Comparison of ENCODE assay signal across 7 cellular contexts in the genomic region with DNA sequence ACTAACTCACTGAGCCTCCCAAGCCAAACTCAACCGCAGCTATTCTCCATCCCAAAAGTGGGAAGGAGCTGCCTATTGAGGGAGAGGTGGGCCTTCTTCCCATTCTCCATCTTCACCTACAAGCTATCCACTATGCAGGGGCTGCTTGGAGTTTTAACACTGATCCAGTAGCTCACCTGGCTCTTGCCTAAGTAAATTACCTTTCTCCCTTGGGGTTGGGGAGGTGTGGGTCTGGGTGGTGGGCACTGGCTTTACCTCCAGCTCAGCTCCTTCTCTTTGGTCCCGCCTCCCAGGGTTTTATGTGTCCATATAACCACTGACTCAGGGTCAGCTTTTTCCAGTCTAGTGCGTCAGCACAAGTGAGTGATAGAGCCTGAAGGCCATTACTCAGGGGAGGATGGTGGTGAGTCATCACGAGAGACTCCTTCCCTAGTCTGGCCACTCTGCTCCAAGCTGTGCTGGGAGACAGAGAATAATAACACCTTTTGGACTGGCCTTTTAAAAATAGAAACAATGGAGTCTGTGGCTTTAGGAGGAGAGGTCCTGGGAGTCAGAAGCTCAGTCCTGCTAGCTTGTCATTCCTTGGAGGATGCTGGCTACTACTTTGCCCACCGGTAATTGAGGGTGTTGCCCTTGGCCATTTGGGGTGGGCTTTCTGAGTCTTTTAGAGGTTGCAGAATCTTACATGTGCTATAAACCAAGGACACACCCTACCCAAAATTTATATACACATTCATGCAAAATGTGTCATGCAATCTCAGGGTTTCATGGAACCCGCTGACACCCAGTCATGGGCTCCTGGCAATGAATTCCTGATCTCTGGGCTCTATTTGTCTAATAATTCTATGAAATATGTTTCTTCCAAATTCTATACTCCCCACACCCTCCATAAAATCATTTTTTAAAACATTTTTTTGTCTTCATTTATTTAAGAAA. TPM values are rescaled to one million over a fixed set of nuclear protein-coding genes. Genes with fewer than 3 reads are reported as not detected.
DNase-seq lines count a peak whose midpoint lies in the region; TF ChIP-seq lines count a peak whose summit lies in the region.

No MANE protein-coding gene starts in this region.

- H3K36me3 ChIP-seq in WERI-Rb-1 (no peaks in the 10 kb centered on the region), suprapubic skin (no peaks in the 10 kb centered on the region)

- peaks cover 6% of the 10 kb centered on the region for H3K4me1 ChIP-seq in suprapubic skin

- no peak for TF ChIP-seq POLR2A in suprapubic skin (IDR thresholded peaks at IDR 0.05)

- H3K4me3 ChIP-seq in WERI-Rb-1 (ENCODE audit: low read depth, low read length) (no peak overlapping the region), suprapubic skin (no peak overlapping the region)

- no peaks in the 10 kb centered on the region for H3K9me3 ChIP-seq in WERI-Rb-1 (ENCODE audit: severe bottlenecking)
- no peaks in the 10 kb centered on the region for H3K9me3 ChIP-seq in suprapubic skin

- TF ChIP-seq CTCF in WERI-Rb-1 (IDR thresholded peaks at IDR 0.05; ENCODE audit: low read depth, low read length) (no peak), suprapubic skin (IDR thresholded peaks at IDR 0.05) (no peak)

- H3K27ac ChIP-seq in WERI-Rb-1 (no peak overlapping the region), suprapubic skin (peak overlapping the region; percentile 10)

- TF ChIP-seq EP300 in suprapubic skin (IDR thresholded peaks at IDR 0.05) = no peak

- H3K27me3 ChIP-seq in WERI-Rb-1 (ENCODE audit: insufficient read depth, low read depth, severe bottlenecking) (no peaks in the 10 kb centered on the region), suprapubic skin (no peaks in the 10 kb centered on the region)

- 58% methylated on average over 5 of the region's 6 CpGs for WGBS in suprapubic skin

- DNase-seq in HS-27A (ENCODE audit: low read depth) = peak; percentile 86
- peak; percentile 31 for DNase-seq in WERI-Rb-1
- peak; percentile 95 for DNase-seq in hepatic stellate cell (ENCODE audit: low spot score)
- no peak for DNase-seq in suprapubic skin (ENCODE audit: low spot score in 2 of 2)
- DNase-seq in central memory CD4-positive, alpha-beta T cell = no peak
- no peak for DNase-seq in NK-92 treated with Interleukin-12 subunit alpha and Interleukin-12 subunit beta, amount 100 ng/mL, for 24 hours (lab: John Stamatoyannopoulos, UW)
- DNase-seq in NCI-H1092 treated with DMSO at 0.1 percent for 48 hours (lab: John Stamatoyannopoulos, UW) = no peak

RNA-seq across cellular contexts. Expression of gene ATP6V1G1, which starts 35.6 kb away (rescaled TPM):
- 100 to 1,000 TPM; 181 to 234 (median 209) TPM for total RNA-seq in suprapubic skin

RNA-seq across cellular contexts. Expression of gene WHRN, which starts 46.7 kb away (rescaled TPM):
- 10 to 100 TPM in 3 of 4 donors, 1 to 10 TPM in 1; 7.7 to 25.9 (median 14.8) TPM for total RNA-seq in suprapubic skin

RNA-seq across cellular contexts. Expression of gene TMEM268, which starts 59.1 kb away (rescaled TPM):
- 10 to 100 TPM in 2 of 4 donors, 1 to 10 TPM in 2; 3.2 to 12.3 (median 7.9) TPM for total RNA-seq in suprapubic skin

Comparison
In these comparisons a context has a peak if more than half of its experiments do, and no peak if none do; other contexts are left out.
1. DNase-seq: peak in HS-27A (single experiment), WERI-Rb-1 (single experiment) and hepatic stellate cell (single experiment); none in suprapubic skin (0 of 2), central memory CD4-positive, alpha-beta T cell (single experiment), NK-92 treated with Interleukin-12 subunit alpha and Interleukin-12 subunit beta, amount 100 ng/mL, for 24 hours (single experiment) and NCI-H1092 treated with DMSO at 0.1 percent for 48 hours (single experiment).